Comparison of ENCODE assay signal across 1 cellular context in the genomic region with DNA sequence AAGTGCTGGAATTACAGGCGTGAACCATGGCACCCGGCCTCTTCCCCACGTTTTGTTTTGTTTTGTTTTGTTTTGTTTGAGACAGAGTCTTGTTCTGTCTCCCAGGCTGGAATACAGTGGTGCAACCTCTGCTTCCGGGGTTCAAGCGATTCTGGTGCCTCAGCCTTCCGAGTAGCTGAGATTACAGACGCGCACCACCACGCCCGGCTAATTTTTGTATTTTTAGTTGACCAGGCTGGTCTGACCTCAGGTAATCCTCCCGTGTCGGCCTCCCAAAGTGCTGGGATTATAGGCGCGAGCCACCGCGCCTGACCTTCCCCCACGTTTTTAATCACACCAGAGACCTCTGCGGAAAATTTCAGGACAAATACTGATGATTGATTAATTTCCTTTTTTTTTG.
TF ChIP-seq lines count a peak whose summit lies in the region.

No MANE protein-coding gene starts in this region.

TF ChIP-seq in GM12878, 131 proteins besides CTCF, POLR2A, EP300 and RAD21:
- TF ChIP-seq SREBF1 (IDR thresholded peaks at IDR 0.05; ENCODE audit: low read length): no peak
- TF ChIP-seq HDAC6 (IDR thresholded peaks at IDR 0.05; ENCODE audit: unreplicated experiment): no peak
